Comparison of ENCODE assay signal across 8 cellular contexts in the genomic region with DNA sequence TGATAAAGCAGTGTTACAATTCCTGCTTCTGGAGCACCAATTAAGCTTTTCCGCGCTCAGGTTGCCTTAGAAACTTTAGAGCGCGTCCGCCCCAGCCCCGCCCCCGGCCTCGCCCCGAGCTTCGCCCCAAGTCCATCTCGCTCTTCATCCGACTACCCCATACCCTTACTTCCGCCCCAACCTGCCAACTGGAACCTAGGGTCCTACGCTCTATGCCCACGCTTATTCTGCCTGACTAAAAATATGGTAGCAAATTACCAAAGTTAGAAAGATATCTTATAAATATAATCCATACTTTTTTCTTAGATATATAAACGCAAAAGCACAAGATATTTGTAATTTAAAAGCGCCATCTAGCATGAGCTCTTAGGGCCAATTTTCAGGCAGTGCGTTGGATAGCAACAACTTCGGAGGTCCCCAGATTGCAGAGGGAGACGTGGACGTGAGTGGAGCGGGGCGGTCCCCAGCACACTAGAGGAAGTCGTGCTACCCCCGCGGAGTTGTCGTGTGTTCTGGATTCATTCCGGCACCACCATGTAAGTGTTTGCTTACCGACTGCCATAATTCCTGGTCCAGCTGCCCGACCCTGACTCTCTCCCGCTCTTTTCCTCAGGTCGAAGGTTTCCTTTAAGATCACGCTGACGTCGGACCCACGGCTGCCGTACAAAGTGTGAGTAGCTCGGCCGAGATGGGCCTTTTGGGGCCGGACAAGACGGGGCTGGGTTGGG. TPM values are rescaled to one million over a fixed set of nuclear protein-coding genes. Genes with fewer than 3 reads are reported as not detected.
DNase-seq lines count a peak whose midpoint lies in the region; ATAC-seq, FAIRE-seq and TF ChIP-seq lines count a peak whose summit lies in the region.

UFM1 (plus strand) TSS at position 466 of the 728 bp plus-strand sequence; CDS start at position 535, 69 bp downstream.

- no peak for TF ChIP-seq CTCF in HepG2 (CRISPR knock-in tag; IDR thresholded peaks at IDR 0.05)

- peak within 1 kb of the TSS; percentile 83 to 92 (median 89) for H3K4me3 ChIP-seq in HepG2 (replicated peaks in 1 of 3; ENCODE audit: insufficient read depth in 1 of 3, low read depth in 2 of 3, low read length in 3 of 3)

- in situ Hi-C loops in HepG2 (cut with HindIII; ENCODE audit: extremely low pct_ligation_motif_present, low pct_unique_long_range_greater_than_20kb), result no loop called here

- H3K9me3 Mint-ChIP-seq in activated CD4-positive, alpha-beta memory T cell treated with anti-CD3 and anti-CD28 coated beads for 36 hours, result no peaks in the 10 kb centered on the region

- H3K9me3 ChIP-seq in HepG2 (ENCODE audit: low read length), result no peaks in the 10 kb centered on the region

- peak; percentile 83 for FAIRE-seq in HepG2 (lab: Jason Lieb, UNC)

- peaks cover 3 to 12% of the 10 kb centered on the region in 2 experiments; a peak in 1 of 5 replicates for H3K36me3 ChIP-seq in HepG2 (replicated peaks in 1 of 2; ENCODE audit: control insufficient read depth in 1 of 2, insufficient read depth in 2 of 2, low read length in 2 of 2)

- H3K4me1 ChIP-seq in HepG2 (ENCODE audit: insufficient read depth, low read length), result peaks cover 23% of the 10 kb centered on the region

- peak within 1 kb of the TSS; percentile 78 for H3K4me2 ChIP-seq in HepG2 (ENCODE audit: low read depth, low read length)

- no peaks in the 10 kb centered on the region for H4K20me1 ChIP-seq in HepG2 (ENCODE audit: insufficient read depth, low read length)

- H3K36me3 Mint-ChIP-seq in activated CD4-positive, alpha-beta memory T cell treated with anti-CD3 and anti-CD28 coated beads for 36 hours, result peaks cover 26% of the 10 kb centered on the region

- peaks cover 35% of the 10 kb centered on the region for H3K4me1 Mint-ChIP-seq in activated CD4-positive, alpha-beta memory T cell treated with anti-CD3 and anti-CD28 coated beads for 36 hours (ENCODE audit: low read depth)

- POLR2A ChIA-PET in activated CD4-positive, alpha-beta memory T cell treated with anti-CD3 and anti-CD28 coated beads for 36 hours (lab: Charles Lee), result interaction anchor here (0.9 to 1.7 kb wide), 5 partner anchors 9 to 1349 kb away, joined by 3 to 7 read pairs (median 3); no protein-coding TSS in a partner anchor
- POLR2A ChIA-PET in HepG2 (lab: Yijun Ruan, JAX), result interaction anchor here (0.7 to 1.5 kb wide), 4 partner anchors 12 to 688 kb away, joined by 3 to 5 read pairs (median 4); partner anchors contain the start of genes NHLRC3 and PROSER1

- peak within 1 kb of the TSS; percentile 87 for H3K27ac ChIP-seq in HepG2 (ENCODE audit: extremely low read length, insufficient read depth, low read length)

- H3K27me3 Mint-ChIP-seq in activated CD4-positive, alpha-beta memory T cell treated with anti-CD3 and anti-CD28 coated beads for 36 hours, result no peaks in the 10 kb centered on the region

- TF ChIP-seq EP300 in HepG2 (IDR thresholded peaks at IDR 0.05; ENCODE audit: low read depth in 2 of 2, low read length in 2 of 2) (no peak), HepG2 (CRISPR knock-in tag; IDR thresholded peaks at IDR 0.05; ENCODE audit: borderline replicate concordance) (no peak)

- BruUV-seq in HepG2 (replicated peaks; lab: Mats Ljungman, UMichigan), result no TSS peak

- DNase-seq in CD1c-positive myeloid dendritic cell (ENCODE audit: extremely low spot score) (peak; percentile 95), NCI-H82 treated with DMSO at 0.1 percent for 48 hours (lab: John Stamatoyannopoulos, UW; ENCODE audit: unreplicated experiment) (peak; percentile 96), dermis microvascular lymphatic vessel endothelial cell (ENCODE audit: low read depth in 2 of 2) (peak; percentile 94 to 96), HepG2 (ENCODE audit: low spot score) (peak; percentile 91)
- DNase-seq in activated CD4-positive, alpha-beta memory T cell treated with anti-CD3 and anti-CD28 coated beads for 36 hours, result peak; percentile 91
- peak; percentile 83 for DNase-seq in stimulated activated CD4-positive, alpha-beta T cell treated with anti-CD3 and anti-CD28 coated beads, Interleukin-4, amount 100 ng/mL, for 1 hour

- peak within 1 kb of the TSS; percentile 85 for H2AFZ ChIP-seq in HepG2 (ENCODE audit: low read length)

- TF ChIP-seq POLR2A in HepG2 (IDR thresholded peaks at IDR 0.05; ENCODE audit: insufficient read depth in 1 of 2, low read depth in 2 of 2, low read length in 2 of 2), result peak; percentile 78 to 92

- intact Hi-C loops in activated CD4-positive, alpha-beta memory T cell treated with anti-CD3 and anti-CD28 coated beads for 36 hours (cut with micrococcal nuclease), result loop anchor here (1.0 to 2.0 kb wide), 4 partner anchors 689 to 1531 kb away; partner anchors contain the start of genes NHLRC3, PROSER1, RFXAP and SUPT20H
- intact Hi-C loops in HepG2 (cut with micrococcal nuclease; ENCODE audit: unreplicated experiment), result no loop called here

- 2% methylated on average over 26 of the region's 41 CpGs for WGBS in HepG2 (ENCODE audit: low lambda C conversion rate)

- CTCF ChIA-PET in activated CD4-positive, alpha-beta memory T cell treated with anti-CD3 and anti-CD28 coated beads for 36 hours (lab: Charles Lee), result interaction anchor here (1.2 kb wide), 1 partner anchor 9 kb away, joined by 3 read pairs; no protein-coding TSS in a partner anchor
- CTCF ChIA-PET in HepG2 (lab: Yijun Ruan, JAX; ENCODE audit: low intra/inter-chr PET ratio, low total read pairs), result no interaction called here

- TF ChIP-seq RAD21 in HepG2 (CRISPR knock-in tag; IDR thresholded peaks at IDR 0.05), result no peak

- ATAC-seq in GM19438 (IDR thresholded peaks at IDR 0.05; ENCODE audit: low read depth, unreplicated experiment) (peak; percentile 95), HG03575 (IDR thresholded peaks at IDR 0.05; ENCODE audit: extremely low read depth, insufficient number of reproducible peaks, low FRiP score, unreplicated experiment) (peak; percentile 80), HepG2 (peak; percentile 98)

- H3K27ac Mint-ChIP-seq in activated CD4-positive, alpha-beta memory T cell treated with anti-CD3 and anti-CD28 coated beads for 36 hours, result peak within 1 kb of the TSS; percentile 99

- peak within 1 kb of the TSS; percentile 96 for H3K9ac ChIP-seq in HepG2 (ENCODE audit: insufficient read depth, low read depth, low read length)

- no peaks in the 10 kb centered on the region; a peak in 1 of 5 replicates for H3K27me3 ChIP-seq in HepG2 (ENCODE audit: control insufficient read depth in 1 of 2, insufficient read depth in 2 of 2, low read length in 2 of 2)

- H3K4me3 Mint-ChIP-seq in activated CD4-positive, alpha-beta memory T cell treated with anti-CD3 and anti-CD28 coated beads for 36 hours, result peak within 1 kb of the TSS; percentile 100

- H3K79me2 ChIP-seq in HepG2 (ENCODE audit: insufficient read depth, low read length), result peaks cover 24% of the 10 kb centered on the region

TF ChIP-seq in HepG2, 621 proteins besides CTCF, POLR2A, EP300 and RAD21 (continues in another document):
- TF ChIP-seq ZNF101 (CRISPR knock-in tag; IDR thresholded peaks at IDR 0.05; ENCODE audit: borderline replicate concordance, low read depth) (no peak), CC2D1A (CRISPR knock-in tag; IDR thresholded peaks at IDR 0.05) (no peak), ZNF781 (CRISPR knock-in tag; IDR thresholded peaks at IDR 0.05; ENCODE audit: borderline replicate concordance, not compliant biosample characterization) (peak; percentile 75), PHF21A (CRISPR knock-in tag; IDR thresholded peaks at IDR 0.05) (no peak), PREB (CRISPR knock-in tag; IDR thresholded peaks at IDR 0.05) (no peak), SKI (IDR thresholded peaks at IDR 0.05; ENCODE audit: partially characterized antibody) (no peak), ZNF879 (CRISPR knock-in tag; IDR thresholded peaks at IDR 0.05) (no peak), ZNF557 (CRISPR knock-in tag; IDR thresholded peaks at IDR 0.05) (no peak), NFATC3 (CRISPR knock-in tag; IDR thresholded peaks at IDR 0.05) (no peak), PAWR (CRISPR knock-in tag; IDR thresholded peaks at IDR 0.05; ENCODE audit: borderline replicate concordance) (no peak), NR2F2 (IDR thresholded peaks at IDR 0.05; ENCODE audit: borderline replicate concordance, low read depth) (no peak)

RNA-seq across cellular contexts. Expression of gene UFM1, which starts in this region (rescaled TPM):
- 10 to 100 TPM; 45.9 to 46.6 TPM for total RNA-seq in activated CD4-positive, alpha-beta memory T cell treated with anti-CD3 and anti-CD28 coated beads for 36 hours
- total RNA-seq in dermis microvascular lymphatic vessel endothelial cell (32.0 and 43.7 TPM in 2 replicates), HepG2 (2016; rRNA removed; fragmentation: Illumina TruSeq; extraction: Trizol) (42.6 and 61.2 TPM in 2 replicates)
- total RNA-seq in HepG2 (2016; cell fraction: cytosol; rRNA removed; fragmentation: Illumina TruSeq; extraction: Trizol; ENCODE audit: low read depth), result 4.4 and 6.1 TPM in 2 replicates
- 44.5 and 64.1 TPM in 2 replicates for total RNA-seq in HepG2 (2016; cell fraction: insoluble cytoplasmic fraction; rRNA removed; fragmentation: Illumina TruSeq; extraction: Trizol)
- 23.2 and 23.8 TPM in 2 replicates for total RNA-seq in HepG2 (2016; cell fraction: membrane; rRNA removed; fragmentation: Illumina TruSeq; extraction: Trizol)
- total RNA-seq in HepG2 (2016; cell fraction: nucleus; rRNA removed; fragmentation: Illumina TruSeq; extraction: Trizol), result 50.8 and 53.3 TPM in 2 replicates
- polyA plus RNA-seq in HepG2 (2011; rRNA removed), result 40.3 and 47.0 TPM in 2 replicates
- polyA plus RNA-seq in HepG2 (2011; cell fraction: cytosol; rRNA removed), result 13.1 and 19.2 TPM in 2 replicates
- polyA plus RNA-seq in HepG2 (2011; cell fraction: nucleus; rRNA removed), result 22.2 and 29.6 TPM in 2 replicates
- 31.2 and 37.2 TPM in 2 replicates for polyA plus RNA-seq in HepG2 (2012)
- polyA plus RNA-seq in HepG2 (2016; cell fraction: cytosol; fragmentation: Illumina TruSeq; extraction: Trizol; ENCODE audit: low read depth), result 5.9 and 6.6 TPM in 2 replicates
- polyA plus RNA-seq in HepG2 (2016; cell fraction: insoluble cytoplasmic fraction; fragmentation: Illumina TruSeq; extraction: Trizol; ENCODE audit: low read depth), result 58.1 and 66.5 TPM in 2 replicates
- 14.6 and 16.0 TPM in 2 replicates for polyA plus RNA-seq in HepG2 (2016; cell fraction: membrane; fragmentation: Illumina TruSeq; extraction: Trizol; ENCODE audit: low read depth)
- polyA plus RNA-seq in HepG2 (2016; cell fraction: nucleus; fragmentation: Illumina TruSeq; extraction: Trizol; ENCODE audit: insufficient read depth, low read depth), result 59.7 and 60.4 TPM in 2 replicates
- polyA minus RNA-seq in HepG2 (2011; rRNA and poly(A)+ RNA removed; ENCODE audit: low replicate concordance), result 13.6 and 15.7 TPM in 2 replicates
- polyA minus RNA-seq in HepG2 (2011; cell fraction: cytosol; rRNA and poly(A)+ RNA removed), result 15.9 and 20.5 TPM in 2 replicates
- polyA minus RNA-seq in HepG2 (2011; cell fraction: nucleus; rRNA and poly(A)+ RNA removed), result 97.6 and 97.8 TPM in 2 replicates

Comparison
In these comparisons a context has a peak if more than half of its experiments do, and no peak if none do; other contexts are left out.
1. Peak in every context shown above with its lines: DNase-seq, ATAC-seq, H3K4me3 ChIP-seq and H3K27ac ChIP-seq.